2 cellular contexts compared by ENCODE assay signal in genomic region chr11:5443835-5444393, GRCh38.
A peak's percentile ranks its signal among the peaks of the same experiment; 100 is the strongest.
TF ChIP-seq lines count a peak whose summit lies in the region.

No MANE protein-coding gene starts in this region.

TF ChIP-seq in A549, 52 proteins besides CTCF, POLR2A, EP300 and RAD21:
- TF ChIP-seq MAFK (IDR thresholded peaks at IDR 0.05; ENCODE audit: partially characterized antibody) (peak; percentile 65), CBX2 (IDR thresholded peaks at IDR 0.05; ENCODE audit: borderline replicate concordance, low read depth) (no peak)

TF ChIP-seq in K562, 482 proteins besides CTCF, POLR2A, EP300 and RAD21:
- TF ChIP-seq MAFG (tag; conservative IDR thresholded peaks at IDR 0.05) (peak; percentile 16; the same call in 1 of the 2 replicates), ZBTB2 (IDR thresholded peaks at IDR 0.05) (no peak), CEBPG (CRISPR knock-in tag; IDR thresholded peaks at IDR 0.05) (no peak), CEBPG (tag; conservative IDR thresholded peaks at IDR 0.05 in 1 of 2, IDR thresholded peaks at IDR 0.05 in 1 of 2) (peak; percentile 45 to 55), POLR3G (IDR thresholded peaks at IDR 0.05; ENCODE audit: extremely low read depth, insufficient read length, insufficient replicate concordance) (no peak), KLF13 (tag; IDR thresholded peaks at IDR 0.05; ENCODE audit: borderline replicate concordance, low read depth) (no peak), ZNF449 (CRISPR knock-in tag; IDR thresholded peaks at IDR 0.05) (no peak), TRIM28 (IDR thresholded peaks at IDR 0.05) (no peak), ZBTB12 (CRISPR knock-in tag; IDR thresholded peaks at IDR 0.05) (no peak), MXD1 (CRISPR knock-in tag; IDR thresholded peaks at IDR 0.05; ENCODE audit: borderline replicate concordance, poor library complexity, severe bottlenecking) (no peak), ZNF316 (IDR thresholded peaks at IDR 0.05) (peak; percentile 86), CEBPB (tag; IDR thresholded peaks at IDR 0.05) (peak; percentile 57; the same call in 1 of the 2 replicates), C11orf30 (IDR thresholded peaks at IDR 0.05; ENCODE audit: low read depth) (peak; percentile 58), TAL1 (IDR thresholded peaks at IDR 0.05) (no peak), ZNF696 (CRISPR knock-in tag; conservative IDR thresholded peaks at IDR 0.05) (no peak), DNMT1 (IDR thresholded peaks at IDR 0.05) (no peak), MAFF (IDR thresholded peaks at IDR 0.05; ENCODE audit: low read length) (peak; percentile 58), ZNF561 (CRISPR knock-in tag; conservative IDR thresholded peaks at IDR 0.05) (no peak), CHD1 (IDR thresholded peaks at IDR 0.05; ENCODE audit: low read length) (no peak), VEZF1 (CRISPR knock-in tag; IDR thresholded peaks at IDR 0.05) (no peak)
